8 cellular contexts compared by ENCODE assay signal in the genomic region with DNA sequence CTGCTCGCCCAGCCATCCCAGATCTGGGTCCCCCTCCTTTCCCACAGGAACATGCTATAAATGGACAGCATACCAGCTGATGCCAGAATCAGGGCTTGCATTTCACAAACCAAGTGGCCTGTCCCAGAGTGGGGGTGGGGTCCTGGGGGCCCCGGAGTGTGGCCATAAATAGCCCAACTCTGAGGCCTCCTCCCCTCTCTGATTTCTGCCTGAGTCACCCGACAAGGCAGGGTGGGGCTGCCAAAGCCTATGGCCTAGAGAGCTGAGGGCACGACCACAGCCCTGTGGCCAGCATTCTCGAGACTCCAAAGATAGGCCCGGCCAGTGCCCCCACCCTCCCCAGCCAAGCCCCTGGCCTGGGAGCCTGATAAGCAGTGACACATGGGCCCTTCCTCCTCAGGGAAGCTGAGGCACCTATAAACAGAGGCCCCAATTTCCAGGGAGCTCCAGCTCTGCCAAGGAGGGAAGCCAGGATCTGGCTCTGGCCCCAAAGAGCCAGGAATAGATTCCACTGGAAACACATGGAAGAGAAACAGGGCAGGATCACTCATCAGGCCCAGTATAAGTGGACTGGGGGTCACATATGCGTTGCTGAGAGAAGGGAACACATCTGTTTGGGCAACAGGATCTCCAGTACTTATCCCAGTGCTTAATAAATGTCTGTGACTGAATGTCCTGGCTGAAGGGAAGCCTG. TPM values are rescaled to one million over a fixed set of nuclear protein-coding genes. Genes with fewer than 3 reads are reported as not detected.
DNase-seq lines count a peak whose midpoint lies in the region; ATAC-seq and TF ChIP-seq lines count a peak whose summit lies in the region.
"Had no signal": no experiment of that assay in that cellular context is flagged by ENCODE, and none has a peak within 500 bp of the region (broad histone marks: within the 10 kb centered on the region; RNA-seq: fewer than 3 reads in every experiment).

No MANE protein-coding gene starts in this region.

- no peak for TF ChIP-seq CTCF in colonic mucosa (IDR thresholded peaks at IDR 0.05)
- TF ChIP-seq CTCF in uterus (IDR thresholded peaks at IDR 0.05), result no peak

- no peak for TF ChIP-seq POLR2A in uterus (IDR thresholded peaks at IDR 0.05)

- no peak overlapping the region for H3K4me3 ChIP-seq in colonic mucosa
- no peak overlapping the region for H3K4me3 ChIP-seq in mesodermal cell (ENCODE audit: extremely low read depth, insufficient read depth, low read length, poor library complexity, severe bottlenecking)
- no peak overlapping the region for H3K4me3 ChIP-seq in uterus

- no peaks in the 10 kb centered on the region for H3K36me3 ChIP-seq in colonic mucosa
- no peaks in the 10 kb centered on the region for H3K36me3 ChIP-seq in mesodermal cell (ENCODE audit: control insufficient read depth, insufficient read depth, low read length)
- H3K36me3 ChIP-seq in uterus, result no peaks in the 10 kb centered on the region

- H3K9me3 ChIP-seq in colonic mucosa, result no peaks in the 10 kb centered on the region
- no peaks in the 10 kb centered on the region for H3K9me3 ChIP-seq in mesodermal cell (ENCODE audit: control insufficient read depth, low read length)
- H3K9me3 ChIP-seq in uterus, result no peaks in the 10 kb centered on the region

- H3K4me1 ChIP-seq in colonic mucosa, result no peaks in the 10 kb centered on the region
- H3K4me1 ChIP-seq in mesodermal cell (ENCODE audit: control insufficient read depth, insufficient read depth, low read length, poor library complexity, severe bottlenecking), result peaks cover 11% of the 10 kb centered on the region
- no peaks in the 10 kb centered on the region for H3K4me1 ChIP-seq in uterus

- WGBS in mesodermal cell (ENCODE audit: insufficient coverage in 2 of 2), 2 experiments, result 72 to 84% methylated on average over 6 of the region's 7 CpGs

- H3K27me3 ChIP-seq in colonic mucosa (no peaks in the 10 kb centered on the region), uterus (no peaks in the 10 kb centered on the region)

- H3K9ac ChIP-seq in colonic mucosa (ENCODE audit: low read depth in 2 of 2, low read length in 2 of 2), result no peak overlapping the region

- H3K27ac ChIP-seq in colonic mucosa (no peak overlapping the region), mesodermal cell (ENCODE audit: low read depth, low read length, severe bottlenecking) (peak overlapping the region; percentile 49), uterus (peak overlapping the region; percentile 16 to 36)

- peak; percentile 83 for DNase-seq in M059J (ENCODE audit: low read depth)
- peak; percentile 44 for DNase-seq in colonic mucosa
- peak; percentile 47 to 55 for DNase-seq in uterus
- DNase-seq in stimulated activated naive CD8-positive, alpha-beta T cell treated with anti-CD3 and anti-CD28 coated beads, Interleukin-15, Interleukin-2, amounts not matched to agents 100 U/mL and 50 U/mL, for 24 hours, result no peak
- no peak for DNase-seq in mesenteric fat pad (ENCODE audit: low spot score)
- no peak for DNase-seq in NCI-H2196 treated with DMSO at 0.1 percent for 48 hours (lab: John Stamatoyannopoulos, UW; ENCODE audit: unreplicated experiment)
- DNase-seq: retina had no signal

- ATAC-seq in stimulated activated naive CD8-positive, alpha-beta T cell treated with anti-CD3 and anti-CD28 coated beads, Interleukin-15, Interleukin-2, amounts not matched to agents 100 U/mL and 50 U/mL, for 24 hours, result no peak

- intact Hi-C loops in colonic mucosa (cut with DNase I), result no loop called here
- intact Hi-C loops in uterus (cut with DNase I; ENCODE audit: low total_unique reads), result no loop called here

RNA-seq across cellular contexts. Expression of gene SNTA1, which starts 20.3 kb away (rescaled TPM):
- 25.8 and 32.4 TPM in 2 replicates for total RNA-seq in M059J (2014; rRNA removed; shearing (Covaris generic))
- 1 to 10 TPM; 4.5 to 5.7 TPM for total RNA-seq in colonic mucosa
- 10.5 TPM for polyA plus RNA-seq in mesodermal cell (2013, experiment 1 of 2)
- polyA plus RNA-seq in mesodermal cell (2013, experiment 2 of 2), result 9.2 TPM
- total RNA-seq in uterus, result 10 to 100 TPM; 12.3 to 27.6 (median 20.6) TPM
- total RNA-seq in mesenteric fat pad, result 22.1 TPM

RNA-seq across cellular contexts. Expression of gene CDK5RAP1, which starts 22.0 kb away (rescaled TPM):
- 20.5 and 28.5 TPM in 2 replicates for total RNA-seq in M059J (2014; rRNA removed; shearing (Covaris generic))
- total RNA-seq in colonic mucosa, result 10 to 100 TPM; 18.2 to 31.0 TPM
- polyA plus RNA-seq in mesodermal cell (2013, experiment 1 of 2), result 35.5 TPM
- 30.5 TPM for polyA plus RNA-seq in mesodermal cell (2013, experiment 2 of 2)
- total RNA-seq in uterus, result 10 to 100 TPM in 2 of 4 donors, 1 to 10 TPM in 2; 4.1 to 34.6 (median 17.2) TPM
- total RNA-seq in mesenteric fat pad, result 25.9 TPM

Comparison
In these comparisons a context has a peak if more than half of its experiments do, and no peak if none do; other contexts are left out.
1. DNase-seq: peak in M059J (single experiment), colonic mucosa (single experiment) and uterus (2 of 2); none in stimulated activated naive CD8-positive, alpha-beta T cell treated with anti-CD3 and anti-CD28 coated beads, Interleukin-15, Interleukin-2, amounts not matched to agents 100 U/mL and 50 U/mL, for 24 hours (single experiment), mesenteric fat pad (single experiment) and NCI-H2196 treated with DMSO at 0.1 percent for 48 hours (single experiment).